8 cellular contexts compared by ENCODE assay signal in the genomic region with DNA sequence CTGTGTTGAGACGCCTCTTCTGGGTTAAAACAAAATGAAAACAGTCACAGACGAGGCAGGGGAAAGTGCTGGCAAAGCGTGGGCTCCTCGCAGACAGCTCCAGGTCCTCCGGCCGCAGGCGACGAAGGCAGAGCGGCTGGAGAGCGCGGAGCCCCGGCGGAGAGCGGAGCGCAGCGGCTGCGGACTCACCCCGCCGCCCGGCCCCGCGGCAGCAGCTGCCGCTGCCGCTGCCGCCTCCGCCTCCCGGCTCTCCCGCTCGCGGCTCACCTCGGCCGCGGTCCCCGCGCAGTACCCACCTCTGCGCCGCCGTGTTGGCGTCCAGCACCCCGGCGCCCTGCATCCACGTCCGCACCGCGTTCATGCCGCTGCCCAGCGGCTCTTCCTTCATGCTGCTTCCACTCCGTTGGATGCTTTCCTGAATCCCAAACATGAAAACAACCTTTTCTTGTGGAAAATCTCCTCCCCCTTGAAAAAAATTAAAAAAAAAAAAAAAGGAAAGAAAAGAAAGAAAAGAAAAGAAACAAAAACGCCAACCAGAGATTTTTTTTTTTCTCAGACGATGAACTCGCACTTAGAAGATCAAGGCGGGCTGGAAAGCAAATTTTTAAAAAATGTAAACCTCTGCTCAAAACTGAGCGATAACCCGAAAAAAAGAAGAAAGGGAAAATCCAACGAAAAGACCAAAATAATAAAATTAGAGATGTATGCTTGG. TPM values are rescaled to one million over a fixed set of nuclear protein-coding genes. Genes with fewer than 3 reads are reported as not detected.
DNase-seq lines count a peak whose midpoint lies in the region; ATAC-seq and TF ChIP-seq lines count a peak whose summit lies in the region.

No MANE protein-coding gene starts in this region.

- H3K4me3 ChIP-seq in AG04450 (ENCODE audit: low read depth, low read length): peak overlapping the region; percentile 64
- H3K4me3 ChIP-seq in HUES6 (ENCODE audit: low read depth, low read length): peak overlapping the region; percentile 66
- H3K4me3 ChIP-seq in SU-DHL-6 (ENCODE audit: insufficient read depth, low read length, poor library complexity, severe bottlenecking): peak overlapping the region; percentile 72
- peak overlapping the region; percentile 37 to 51 (median 46) for H3K4me3 ChIP-seq in mammary epithelial cell (replicated peaks in 1 of 3; ENCODE audit: insufficient read depth in 1 of 3, low read depth in 2 of 3, low read length in 3 of 3)

- H3K27me3 ChIP-seq in AG04450 (ENCODE audit: control insufficient read depth, insufficient read depth, low read length): peaks cover 63% of the 10 kb centered on the region
- peaks cover 93% of the 10 kb centered on the region for H3K27me3 ChIP-seq in HUES6 (ENCODE audit: control insufficient read depth, insufficient read depth, low read length)
- H3K27me3 ChIP-seq in SU-DHL-6 (ENCODE audit: low read length): no peaks in the 10 kb centered on the region
- peaks cover 47% of the 10 kb centered on the region for H3K27me3 ChIP-seq in mammary epithelial cell (ENCODE audit: insufficient read depth, low read length)

- POLR2A ChIA-PET in AG04450 (lab: Yijun Ruan, JAX): no interaction called here

- H3K4me2 ChIP-seq in SU-DHL-6 (ENCODE audit: low read depth, low read length, poor library complexity, severe bottlenecking): peak overlapping the region; percentile 97
- peak overlapping the region; percentile 98 for H3K4me2 ChIP-seq in mammary epithelial cell (ENCODE audit: insufficient read depth, low read depth, low read length)

- dilution Hi-C loops in mammary epithelial cell (cut with HindIII; ENCODE audit: low sequenced_read_pairs): no loop called here

- DNase-seq in AG04450 (ENCODE audit: low read depth, low spot score): no peak
- DNase-seq in mammary epithelial cell: peak; percentile 50
- peak; percentile 64 for DNase-seq in islet precursor cell
- peak; percentile 29 for DNase-seq in stimulated activated CD4-positive, alpha-beta T cell treated with anti-CD3 and anti-CD28 coated beads, Interleukin-2, amount 100 ng/mL, for 4 hours (ENCODE audit: low read depth)
- DNase-seq in NCI-H187 treated with DMSO at 0.1 percent for 48 hours (lab: John Stamatoyannopoulos, UW): no peak

- WGBS in mammary epithelial cell (ENCODE audit: low coverage, missing lambda C conversion rate): 9% methylated on average over 24 of the region's 55 CpGs

- peak overlapping the region; percentile 39 for H3K27ac ChIP-seq in AG04450 (ENCODE audit: low read depth, low read length)
- no peak overlapping the region for H3K27ac ChIP-seq in HUES6 (ENCODE audit: low read depth, low read length)
- peak overlapping the region; percentile 93 for H3K27ac ChIP-seq in SU-DHL-6 (ENCODE audit: low read depth, low read length)
- no peak overlapping the region for H3K27ac ChIP-seq in mammary epithelial cell (ENCODE audit: insufficient read depth, low read depth, low read length)

- H3K9me3 ChIP-seq in AG04450 (ENCODE audit: control insufficient read depth, insufficient read depth, low read length): peaks cover 14% of the 10 kb centered on the region; the same call in 1 of the 2 replicates
- no peaks in the 10 kb centered on the region for H3K9me3 ChIP-seq in HUES6 (ENCODE audit: control insufficient read depth, insufficient read depth, low read depth, low read length)
- no peaks in the 10 kb centered on the region for H3K9me3 ChIP-seq in SU-DHL-6 (ENCODE audit: insufficient read depth, low read length)
- no peaks in the 10 kb centered on the region for H3K9me3 ChIP-seq in mammary epithelial cell (replicated peaks; ENCODE audit: insufficient read depth, low read length)

- H3K9ac ChIP-seq in HUES6 (ENCODE audit: low read length) (peak overlapping the region; percentile 26), SU-DHL-6 (ENCODE audit: low read length) (peak overlapping the region; percentile 67), mammary epithelial cell (ENCODE audit: insufficient read depth, low read length) (no peak overlapping the region)

- peaks cover 19% of the 10 kb centered on the region for H3F3A ChIP-seq in SU-DHL-6 (ENCODE audit: insufficient read depth)

- no peaks in the 10 kb centered on the region for H3K9me2 ChIP-seq in SU-DHL-6 (replicated peaks; ENCODE audit: insufficient read depth, low read length)

- peak; percentile 26 for ATAC-seq in GM18520 (IDR thresholded peaks at IDR 0.05; ENCODE audit: unreplicated experiment)

- H3K4me1 ChIP-seq in HUES6 (ENCODE audit: control insufficient read depth, insufficient read depth, low read length) (peaks cover 29% of the 10 kb centered on the region), mammary epithelial cell (ENCODE audit: insufficient read depth, low read length) (peaks cover 12% of the 10 kb centered on the region)

- H3K36me3 ChIP-seq in HUES6 (ENCODE audit: control insufficient read depth, insufficient read depth, low read length) (no peaks in the 10 kb centered on the region), SU-DHL-6 (ENCODE audit: low read length) (no peaks in the 10 kb centered on the region), mammary epithelial cell (ENCODE audit: insufficient read depth, low read length) (no peaks in the 10 kb centered on the region)

- intact Hi-C loops in mammary epithelial cell (cut with micrococcal nuclease): no loop called here

- H4K20me1 ChIP-seq in SU-DHL-6 (ENCODE audit: low read depth, low read length) (no peaks in the 10 kb centered on the region), mammary epithelial cell (ENCODE audit: insufficient read depth, low read length) (no peaks in the 10 kb centered on the region)

- no peak for TF ChIP-seq CTCF in AG04450 (IDR thresholded peaks at IDR 0.05; ENCODE audit: low read depth, low read length)
- no peak for TF ChIP-seq CTCF in SU-DHL-6 (IDR thresholded peaks at IDR 0.05; ENCODE audit: insufficient read depth, low read length, poor library complexity, severe bottlenecking)
- TF ChIP-seq CTCF in mammary epithelial cell (conservative IDR thresholded peaks at IDR 0.05 in 1 of 2, IDR thresholded peaks at IDR 0.05 in 1 of 2; ENCODE audit: extremely low read depth in 1 of 2, insufficient read depth in 1 of 2, low read depth in 1 of 2, low read length in 2 of 2): no peak

- H3K79me2 ChIP-seq in SU-DHL-6 (ENCODE audit: insufficient read depth, low read length) (peaks cover 13% of the 10 kb centered on the region), mammary epithelial cell (ENCODE audit: insufficient read depth, low read length) (no peaks in the 10 kb centered on the region)

- H2AFZ ChIP-seq in SU-DHL-6 (ENCODE audit: low read depth, low read length, severe bottlenecking) (peak overlapping the region; percentile 82), mammary epithelial cell (ENCODE audit: low read depth, low read length) (peak overlapping the region; percentile 79)

- no TSS peak for BruUV-seq in mammary epithelial cell (replicated peaks; lab: Mats Ljungman, UMichigan)

- in situ Hi-C loops in mammary epithelial cell (cut with MboI; ENCODE audit: low sequenced_read_pairs in 2 of 2): no loop called here

- CTCF ChIA-PET in AG04450 (lab: Charles Lee): interaction anchor here (0.6 to 1.5 kb wide), 2 partner anchors 7 to 57 kb away, joined by 3 read pairs; no protein-coding TSS in a partner anchor
- CTCF ChIA-PET in mammary epithelial cell (lab: Charles Lee; ENCODE audit: low non-redundant PET): no interaction called here

RNA-seq across cellular contexts. Expression of gene EBF1, which starts 0.5 kb away (rescaled TPM):
- polyA plus RNA-seq in AG04450 (2011; rRNA removed) (0.51 and 0.79 TPM in 2 replicates), mammary epithelial cell (not detected)
- 2.0 and 3.2 TPM in 2 replicates for polyA minus RNA-seq in AG04450 (2011; rRNA and poly(A)+ RNA removed)
- total RNA-seq in mammary epithelial cell: under 1 TPM in 1 of 2 donors, not detected in 1; under 0.01 TPM
- polyA minus RNA-seq in mammary epithelial cell: not detected

Comparison
In these comparisons a context has a peak if more than half of its experiments do, and no peak if none do; other contexts are left out.
1. DNase-seq: peak in mammary epithelial cell (single experiment), islet precursor cell (single experiment) and stimulated activated CD4-positive, alpha-beta T cell treated with anti-CD3 and anti-CD28 coated beads, Interleukin-2, amount 100 ng/mL, for 4 hours (single experiment); none in AG04450 (single experiment) and NCI-H187 treated with DMSO at 0.1 percent for 48 hours (single experiment).
2. H3K27ac ChIP-seq: peak in AG04450 (single experiment) and SU-DHL-6 (single experiment); none in HUES6 (single experiment) and mammary epithelial cell (single experiment).
3. Peak in every context shown above with its lines, with median percentiles within 50 percentile points of each other: H3K4me3 ChIP-seq.